Comparison of ENCODE assay signal across 1 cellular context in the genomic region with DNA sequence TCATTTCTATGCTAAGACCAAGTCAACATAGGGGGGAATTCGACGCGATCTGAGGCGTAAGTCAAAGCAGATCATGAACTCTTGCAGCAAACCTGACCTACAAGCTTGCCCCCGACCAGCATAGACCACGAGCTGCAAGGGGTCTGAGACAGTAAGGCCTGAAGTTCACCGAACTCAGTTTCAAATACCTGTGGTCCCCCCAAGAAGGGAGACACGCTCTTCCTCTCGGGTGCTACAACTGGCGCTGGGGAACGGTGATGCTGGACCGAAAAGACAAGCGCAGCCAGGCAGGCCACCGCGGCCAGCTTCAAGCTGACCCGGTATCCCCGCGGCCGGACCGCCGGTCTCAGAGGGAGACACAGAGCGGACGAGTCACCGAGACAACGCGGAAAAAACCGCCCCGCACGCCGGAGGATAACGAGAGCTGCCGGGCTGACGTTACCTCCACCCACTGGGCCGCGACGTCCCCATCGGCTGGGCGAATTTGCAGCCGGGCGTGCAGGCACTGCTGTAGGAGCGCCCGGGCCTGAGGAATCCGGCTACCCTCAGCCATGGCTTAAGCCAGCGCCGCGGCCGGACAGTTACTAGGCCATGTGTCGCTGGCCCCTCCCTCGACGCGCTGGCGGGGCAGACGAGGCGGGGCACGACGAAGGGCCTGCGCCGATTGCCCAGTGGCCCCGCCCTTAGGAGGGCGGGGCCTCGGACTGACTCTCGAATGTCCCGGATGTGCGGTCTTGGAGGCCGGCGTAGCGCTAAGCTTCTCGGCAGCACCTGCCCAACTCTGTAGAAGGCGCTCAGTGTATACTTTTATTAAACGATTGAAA.
TF ChIP-seq lines count a peak whose summit lies in the region.

A gene (minus strand): TSS at position 666 of the 824 bp plus-strand sequence. CDS start 113 bp downstream, at position 553.

TF ChIP-seq in WTC11, 78 proteins besides CTCF, POLR2A, EP300 and RAD21 (continued from another document and continues in another):
- TF ChIP-seq, protein P1, sequence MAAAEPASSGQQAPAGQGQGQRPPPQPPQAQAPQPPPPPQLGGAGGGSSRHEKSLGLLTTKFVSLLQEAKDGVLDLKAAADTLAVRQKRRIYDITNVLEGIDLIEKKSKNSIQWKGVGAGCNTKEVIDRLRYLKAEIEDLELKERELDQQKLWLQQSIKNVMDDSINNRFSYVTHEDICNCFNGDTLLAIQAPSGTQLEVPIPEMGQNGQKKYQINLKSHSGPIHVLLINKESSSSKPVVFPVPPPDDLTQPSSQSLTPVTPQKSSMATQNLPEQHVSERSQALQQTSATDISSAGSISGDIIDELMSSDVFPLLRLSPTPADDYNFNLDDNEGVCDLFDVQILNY (CRISPR knock-in tag; IDR thresholded peaks at IDR 0.05), result peak; percentile 79
- TF ChIP-seq, protein P2, sequence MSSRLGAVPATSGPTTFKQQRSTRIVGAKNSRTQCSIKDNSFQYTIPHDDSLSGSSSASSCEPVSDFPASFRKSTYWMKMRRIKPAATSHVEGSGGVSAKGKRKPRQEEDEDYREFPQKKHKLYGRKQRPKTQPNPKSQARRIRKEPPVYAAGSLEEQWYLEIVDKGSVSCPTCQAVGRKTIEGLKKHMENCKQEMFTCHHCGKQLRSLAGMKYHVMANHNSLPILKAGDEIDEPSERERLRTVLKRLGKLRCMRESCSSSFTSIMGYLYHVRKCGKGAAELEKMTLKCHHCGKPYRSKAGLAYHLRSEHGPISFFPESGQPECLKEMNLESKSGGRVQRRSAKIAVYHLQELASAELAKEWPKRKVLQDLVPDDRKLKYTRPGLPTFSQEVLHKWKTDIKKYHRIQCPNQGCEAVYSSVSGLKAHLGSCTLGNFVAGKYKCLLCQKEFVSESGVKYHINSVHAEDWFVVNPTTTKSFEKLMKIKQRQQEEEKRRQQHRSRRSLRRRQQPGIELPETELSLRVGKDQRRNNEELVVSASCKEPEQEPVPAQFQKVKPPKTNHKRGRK (CRISPR knock-in tag; IDR thresholded peaks at IDR 0.05; ENCODE audit: borderline replicate concordance), result no peak
- TF ChIP-seq OVOL2 (CRISPR knock-in tag; IDR thresholded peaks at IDR 0.05; ENCODE audit: borderline replicate concordance) (no peak), KAT7 (CRISPR knock-in tag; IDR thresholded peaks at IDR 0.05; ENCODE audit: borderline replicate concordance) (0 out of 2 replicates have a peak, but pooled peaks have one; percentile 57), RORB (CRISPR knock-in tag; IDR thresholded peaks at IDR 0.05) (no peak), ETV6 (CRISPR knock-in tag; IDR thresholded peaks at IDR 0.05) (peak; percentile 69), CREB1 (CRISPR knock-in tag; IDR thresholded peaks at IDR 0.05) (peak; percentile 61; the same call in 1 of the 2 replicates), ZBTB21 (CRISPR knock-in tag; IDR thresholded peaks at IDR 0.05; ENCODE audit: borderline replicate concordance) (peak; percentile 51; the same call in 1 of the 2 replicates), JUN (CRISPR knock-in tag; IDR thresholded peaks at IDR 0.05) (no peak), ATF1 (CRISPR knock-in tag; IDR thresholded peaks at IDR 0.05) (no peak), FOXP1 (CRISPR knock-in tag; IDR thresholded peaks at IDR 0.05; ENCODE audit: borderline replicate concordance) (peak; percentile 92), ZNF232 (CRISPR knock-in tag; IDR thresholded peaks at IDR 0.05) (0 out of 2 replicates have a peak, but pooled peaks have one; percentile 64), ZNF138 (CRISPR knock-in tag; conservative IDR thresholded peaks at IDR 0.05) (no peak), TEAD1 (CRISPR knock-in tag; IDR thresholded peaks at IDR 0.05) (peak; percentile 67; the same call in 1 of the 2 replicates), SMAD3 (CRISPR knock-in tag; IDR thresholded peaks at IDR 0.05; ENCODE audit: borderline replicate concordance) (peak; percentile 72; the same call in 1 of the 2 replicates), TEAD4 (CRISPR knock-in tag; IDR thresholded peaks at IDR 0.05) (no peak), NFYB (CRISPR knock-in tag; conservative IDR thresholded peaks at IDR 0.05; ENCODE audit: low read depth) (no peak), ZNF263 (CRISPR knock-in tag; IDR thresholded peaks at IDR 0.05; ENCODE audit: low read depth) (no peak), FOXJ3 (CRISPR knock-in tag; IDR thresholded peaks at IDR 0.05; ENCODE audit: borderline replicate concordance) (no peak), IRF2 (CRISPR knock-in tag; IDR thresholded peaks at IDR 0.05; ENCODE audit: borderline replicate concordance, low read depth) (0 out of 2 replicates have a peak, but pooled peaks have one; percentile 38)
- TF ChIP-seq, protein P3, sequence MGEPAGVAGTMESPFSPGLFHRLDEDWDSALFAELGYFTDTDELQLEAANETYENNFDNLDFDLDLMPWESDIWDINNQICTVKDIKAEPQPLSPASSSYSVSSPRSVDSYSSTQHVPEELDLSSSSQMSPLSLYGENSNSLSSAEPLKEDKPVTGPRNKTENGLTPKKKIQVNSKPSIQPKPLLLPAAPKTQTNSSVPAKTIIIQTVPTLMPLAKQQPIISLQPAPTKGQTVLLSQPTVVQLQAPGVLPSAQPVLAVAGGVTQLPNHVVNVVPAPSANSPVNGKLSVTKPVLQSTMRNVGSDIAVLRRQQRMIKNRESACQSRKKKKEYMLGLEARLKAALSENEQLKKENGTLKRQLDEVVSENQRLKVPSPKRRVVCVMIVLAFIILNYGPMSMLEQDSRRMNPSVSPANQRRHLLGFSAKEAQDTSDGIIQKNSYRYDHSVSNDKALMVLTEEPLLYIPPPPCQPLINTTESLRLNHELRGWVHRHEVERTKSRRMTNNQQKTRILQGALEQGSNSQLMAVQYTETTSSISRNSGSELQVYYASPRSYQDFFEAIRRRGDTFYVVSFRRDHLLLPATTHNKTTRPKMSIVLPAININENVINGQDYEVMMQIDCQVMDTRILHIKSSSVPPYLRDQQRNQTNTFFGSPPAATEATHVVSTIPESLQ (CRISPR knock-in tag; IDR thresholded peaks at IDR 0.05), result no peak
- TF ChIP-seq, protein P4, sequence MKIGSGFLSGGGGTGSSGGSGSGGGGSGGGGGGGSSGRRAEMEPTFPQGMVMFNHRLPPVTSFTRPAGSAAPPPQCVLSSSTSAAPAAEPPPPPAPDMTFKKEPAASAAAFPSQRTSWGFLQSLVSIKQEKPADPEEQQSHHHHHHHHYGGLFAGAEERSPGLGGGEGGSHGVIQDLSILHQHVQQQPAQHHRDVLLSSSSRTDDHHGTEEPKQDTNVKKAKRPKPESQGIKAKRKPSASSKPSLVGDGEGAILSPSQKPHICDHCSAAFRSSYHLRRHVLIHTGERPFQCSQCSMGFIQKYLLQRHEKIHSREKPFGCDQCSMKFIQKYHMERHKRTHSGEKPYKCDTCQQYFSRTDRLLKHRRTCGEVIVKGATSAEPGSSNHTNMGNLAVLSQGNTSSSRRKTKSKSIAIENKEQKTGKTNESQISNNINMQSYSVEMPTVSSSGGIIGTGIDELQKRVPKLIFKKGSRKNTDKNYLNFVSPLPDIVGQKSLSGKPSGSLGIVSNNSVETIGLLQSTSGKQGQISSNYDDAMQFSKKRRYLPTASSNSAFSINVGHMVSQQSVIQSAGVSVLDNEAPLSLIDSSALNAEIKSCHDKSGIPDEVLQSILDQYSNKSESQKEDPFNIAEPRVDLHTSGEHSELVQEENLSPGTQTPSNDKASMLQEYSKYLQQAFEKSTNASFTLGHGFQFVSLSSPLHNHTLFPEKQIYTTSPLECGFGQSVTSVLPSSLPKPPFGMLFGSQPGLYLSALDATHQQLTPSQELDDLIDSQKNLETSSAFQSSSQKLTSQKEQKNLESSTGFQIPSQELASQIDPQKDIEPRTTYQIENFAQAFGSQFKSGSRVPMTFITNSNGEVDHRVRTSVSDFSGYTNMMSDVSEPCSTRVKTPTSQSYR (CRISPR knock-in tag; IDR thresholded peaks at IDR 0.05), result no peak
- TF ChIP-seq, protein P5, sequence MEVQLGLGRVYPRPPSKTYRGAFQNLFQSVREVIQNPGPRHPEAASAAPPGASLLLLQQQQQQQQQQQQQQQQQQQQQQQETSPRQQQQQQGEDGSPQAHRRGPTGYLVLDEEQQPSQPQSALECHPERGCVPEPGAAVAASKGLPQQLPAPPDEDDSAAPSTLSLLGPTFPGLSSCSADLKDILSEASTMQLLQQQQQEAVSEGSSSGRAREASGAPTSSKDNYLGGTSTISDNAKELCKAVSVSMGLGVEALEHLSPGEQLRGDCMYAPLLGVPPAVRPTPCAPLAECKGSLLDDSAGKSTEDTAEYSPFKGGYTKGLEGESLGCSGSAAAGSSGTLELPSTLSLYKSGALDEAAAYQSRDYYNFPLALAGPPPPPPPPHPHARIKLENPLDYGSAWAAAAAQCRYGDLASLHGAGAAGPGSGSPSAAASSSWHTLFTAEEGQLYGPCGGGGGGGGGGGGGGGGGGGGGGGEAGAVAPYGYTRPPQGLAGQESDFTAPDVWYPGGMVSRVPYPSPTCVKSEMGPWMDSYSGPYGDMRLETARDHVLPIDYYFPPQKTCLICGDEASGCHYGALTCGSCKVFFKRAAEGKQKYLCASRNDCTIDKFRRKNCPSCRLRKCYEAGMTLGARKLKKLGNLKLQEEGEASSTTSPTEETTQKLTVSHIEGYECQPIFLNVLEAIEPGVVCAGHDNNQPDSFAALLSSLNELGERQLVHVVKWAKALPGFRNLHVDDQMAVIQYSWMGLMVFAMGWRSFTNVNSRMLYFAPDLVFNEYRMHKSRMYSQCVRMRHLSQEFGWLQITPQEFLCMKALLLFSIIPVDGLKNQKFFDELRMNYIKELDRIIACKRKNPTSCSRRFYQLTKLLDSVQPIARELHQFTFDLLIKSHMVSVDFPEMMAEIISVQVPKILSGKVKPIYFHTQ (CRISPR knock-in tag; IDR thresholded peaks at IDR 0.05), result no peak
- TF ChIP-seq, protein P6, sequence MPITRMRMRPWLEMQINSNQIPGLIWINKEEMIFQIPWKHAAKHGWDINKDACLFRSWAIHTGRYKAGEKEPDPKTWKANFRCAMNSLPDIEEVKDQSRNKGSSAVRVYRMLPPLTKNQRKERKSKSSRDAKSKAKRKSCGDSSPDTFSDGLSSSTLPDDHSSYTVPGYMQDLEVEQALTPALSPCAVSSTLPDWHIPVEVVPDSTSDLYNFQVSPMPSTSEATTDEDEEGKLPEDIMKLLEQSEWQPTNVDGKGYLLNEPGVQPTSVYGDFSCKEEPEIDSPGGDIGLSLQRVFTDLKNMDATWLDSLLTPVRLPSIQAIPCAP (CRISPR knock-in tag; IDR thresholded peaks at IDR 0.05), result no peak
- TF ChIP-seq, protein P7, sequence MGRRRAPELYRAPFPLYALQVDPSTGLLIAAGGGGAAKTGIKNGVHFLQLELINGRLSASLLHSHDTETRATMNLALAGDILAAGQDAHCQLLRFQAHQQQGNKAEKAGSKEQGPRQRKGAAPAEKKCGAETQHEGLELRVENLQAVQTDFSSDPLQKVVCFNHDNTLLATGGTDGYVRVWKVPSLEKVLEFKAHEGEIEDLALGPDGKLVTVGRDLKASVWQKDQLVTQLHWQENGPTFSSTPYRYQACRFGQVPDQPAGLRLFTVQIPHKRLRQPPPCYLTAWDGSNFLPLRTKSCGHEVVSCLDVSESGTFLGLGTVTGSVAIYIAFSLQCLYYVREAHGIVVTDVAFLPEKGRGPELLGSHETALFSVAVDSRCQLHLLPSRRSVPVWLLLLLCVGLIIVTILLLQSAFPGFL (CRISPR knock-in tag; IDR thresholded peaks at IDR 0.05; ENCODE audit: borderline replicate concordance), result peak; percentile 85; the same call in 1 of the 2 replicates
- TF ChIP-seq, protein P8, sequence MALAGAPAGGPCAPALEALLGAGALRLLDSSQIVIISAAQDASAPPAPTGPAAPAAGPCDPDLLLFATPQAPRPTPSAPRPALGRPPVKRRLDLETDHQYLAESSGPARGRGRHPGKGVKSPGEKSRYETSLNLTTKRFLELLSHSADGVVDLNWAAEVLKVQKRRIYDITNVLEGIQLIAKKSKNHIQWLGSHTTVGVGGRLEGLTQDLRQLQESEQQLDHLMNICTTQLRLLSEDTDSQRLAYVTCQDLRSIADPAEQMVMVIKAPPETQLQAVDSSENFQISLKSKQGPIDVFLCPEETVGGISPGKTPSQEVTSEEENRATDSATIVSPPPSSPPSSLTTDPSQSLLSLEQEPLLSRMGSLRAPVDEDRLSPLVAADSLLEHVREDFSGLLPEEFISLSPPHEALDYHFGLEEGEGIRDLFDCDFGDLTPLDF (CRISPR knock-in tag; IDR thresholded peaks at IDR 0.05), result no peak
- TF ChIP-seq, protein P9, sequence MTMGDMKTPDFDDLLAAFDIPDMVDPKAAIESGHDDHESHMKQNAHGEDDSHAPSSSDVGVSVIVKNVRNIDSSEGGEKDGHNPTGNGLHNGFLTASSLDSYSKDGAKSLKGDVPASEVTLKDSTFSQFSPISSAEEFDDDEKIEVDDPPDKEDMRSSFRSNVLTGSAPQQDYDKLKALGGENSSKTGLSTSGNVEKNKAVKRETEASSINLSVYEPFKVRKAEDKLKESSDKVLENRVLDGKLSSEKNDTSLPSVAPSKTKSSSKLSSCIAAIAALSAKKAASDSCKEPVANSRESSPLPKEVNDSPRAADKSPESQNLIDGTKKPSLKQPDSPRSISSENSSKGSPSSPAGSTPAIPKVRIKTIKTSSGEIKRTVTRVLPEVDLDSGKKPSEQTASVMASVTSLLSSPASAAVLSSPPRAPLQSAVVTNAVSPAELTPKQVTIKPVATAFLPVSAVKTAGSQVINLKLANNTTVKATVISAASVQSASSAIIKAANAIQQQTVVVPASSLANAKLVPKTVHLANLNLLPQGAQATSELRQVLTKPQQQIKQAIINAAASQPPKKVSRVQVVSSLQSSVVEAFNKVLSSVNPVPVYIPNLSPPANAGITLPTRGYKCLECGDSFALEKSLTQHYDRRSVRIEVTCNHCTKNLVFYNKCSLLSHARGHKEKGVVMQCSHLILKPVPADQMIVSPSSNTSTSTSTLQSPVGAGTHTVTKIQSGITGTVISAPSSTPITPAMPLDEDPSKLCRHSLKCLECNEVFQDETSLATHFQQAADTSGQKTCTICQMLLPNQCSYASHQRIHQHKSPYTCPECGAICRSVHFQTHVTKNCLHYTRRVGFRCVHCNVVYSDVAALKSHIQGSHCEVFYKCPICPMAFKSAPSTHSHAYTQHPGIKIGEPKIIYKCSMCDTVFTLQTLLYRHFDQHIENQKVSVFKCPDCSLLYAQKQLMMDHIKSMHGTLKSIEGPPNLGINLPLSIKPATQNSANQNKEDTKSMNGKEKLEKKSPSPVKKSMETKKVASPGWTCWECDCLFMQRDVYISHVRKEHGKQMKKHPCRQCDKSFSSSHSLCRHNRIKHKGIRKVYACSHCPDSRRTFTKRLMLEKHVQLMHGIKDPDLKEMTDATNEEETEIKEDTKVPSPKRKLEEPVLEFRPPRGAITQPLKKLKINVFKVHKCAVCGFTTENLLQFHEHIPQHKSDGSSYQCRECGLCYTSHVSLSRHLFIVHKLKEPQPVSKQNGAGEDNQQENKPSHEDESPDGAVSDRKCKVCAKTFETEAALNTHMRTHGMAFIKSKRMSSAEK (CRISPR knock-in tag; IDR thresholded peaks at IDR 0.05; ENCODE audit: borderline replicate concordance), result no peak
- TF ChIP-seq, protein P10, sequence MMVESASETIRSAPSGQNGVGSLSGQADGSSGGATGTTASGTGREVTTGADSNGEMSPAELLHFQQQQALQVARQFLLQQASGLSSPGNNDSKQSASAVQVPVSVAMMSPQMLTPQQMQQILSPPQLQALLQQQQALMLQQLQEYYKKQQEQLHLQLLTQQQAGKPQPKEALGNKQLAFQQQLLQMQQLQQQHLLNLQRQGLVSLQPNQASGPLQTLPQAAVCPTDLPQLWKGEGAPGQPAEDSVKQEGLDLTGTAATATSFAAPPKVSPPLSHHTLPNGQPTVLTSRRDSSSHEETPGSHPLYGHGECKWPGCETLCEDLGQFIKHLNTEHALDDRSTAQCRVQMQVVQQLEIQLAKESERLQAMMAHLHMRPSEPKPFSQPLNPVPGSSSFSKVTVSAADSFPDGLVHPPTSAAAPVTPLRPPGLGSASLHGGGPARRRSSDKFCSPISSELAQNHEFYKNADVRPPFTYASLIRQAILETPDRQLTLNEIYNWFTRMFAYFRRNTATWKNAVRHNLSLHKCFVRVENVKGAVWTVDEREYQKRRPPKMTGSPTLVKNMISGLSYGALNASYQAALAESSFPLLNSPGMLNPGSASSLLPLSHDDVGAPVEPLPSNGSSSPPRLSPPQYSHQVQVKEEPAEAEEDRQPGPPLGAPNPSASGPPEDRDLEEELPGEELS (CRISPR knock-in tag; IDR thresholded peaks at IDR 0.05), result 0 out of 2 replicates have a peak, but pooled peaks have one; percentile 47
- TF ChIP-seq, protein P11, sequence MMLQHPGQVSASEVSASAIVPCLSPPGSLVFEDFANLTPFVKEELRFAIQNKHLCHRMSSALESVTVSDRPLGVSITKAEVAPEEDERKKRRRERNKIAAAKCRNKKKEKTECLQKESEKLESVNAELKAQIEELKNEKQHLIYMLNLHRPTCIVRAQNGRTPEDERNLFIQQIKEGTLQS (CRISPR knock-in tag; conservative IDR thresholded peaks at IDR 0.05), result no peak
